In genomic region chr1:161201828-161202712, GRCh38 we compare ENCODE assay signal across 8 cellular contexts.
DNase-seq lines count a peak whose midpoint lies in the region; ATAC-seq lines count a peak whose summit lies in the region.

Gene NDUFS2 (plus strand): TSS chr1:161202367. CDS start chr1:161202386, 19 bp downstream.

- no peaks in the 10 kb centered on the region for H3K9me3 Mint-ChIP-seq in central memory CD8-positive, alpha-beta T cell

- H3K36me3 Mint-ChIP-seq in central memory CD8-positive, alpha-beta T cell (ENCODE audit: insufficient read depth): peaks cover 23% of the 10 kb centered on the region

- peak; percentile 97 for ATAC-seq in GM19035 (IDR thresholded peaks at IDR 0.05; ENCODE audit: unreplicated experiment)
- peak; percentile 98 for ATAC-seq in HG03354 (IDR thresholded peaks at IDR 0.05; ENCODE audit: poor library complexity, severe bottlenecking, unreplicated experiment)
- ATAC-seq in central memory CD8-positive, alpha-beta T cell (replicated peaks; ENCODE audit: extremely low read depth, poor library complexity, severe bottlenecking): peak; percentile 100

- H3K4me1 Mint-ChIP-seq in central memory CD8-positive, alpha-beta T cell: peaks cover 62% of the 10 kb centered on the region

- H3K27me3 Mint-ChIP-seq in central memory CD8-positive, alpha-beta T cell: no peaks in the 10 kb centered on the region

- H3K4me3 Mint-ChIP-seq in central memory CD8-positive, alpha-beta T cell: peak within 1 kb of the TSS; percentile 91

- H3K27ac Mint-ChIP-seq in central memory CD8-positive, alpha-beta T cell (ENCODE audit: low read depth): peak within 1 kb of the TSS; percentile 96

- peak; percentile 96 to 97 for DNase-seq in AML-193 (lab: John Stamatoyannopoulos, UW)
- DNase-seq in NCI-H446 (lab: John Stamatoyannopoulos, UW): peak; percentile 97 to 99
- DNase-seq in activated CD4-positive, CD25-positive, alpha-beta regulatory T cell treated with anti-CD3 and anti-CD28 coated beads, Interleukin-2, amount 50 U/mL, for 16 hours (ENCODE audit: low read depth, low spot score): peak; percentile 94
- DNase-seq in central memory CD8-positive, alpha-beta T cell (ENCODE audit: low spot score in 2 of 2): peak; percentile 81 to 91
- DNase-seq in iris pigment epithelial cell (ENCODE audit: low read depth): peak; percentile 99
- DNase-seq in stimulated activated CD4-positive, alpha-beta T cell treated with anti-CD3 and anti-CD28 coated beads, Interleukin-12 subunit alpha, Interleukin-12 subunit beta, amount 100 ng/mL, for 24 hours (ENCODE audit: low read depth in 2 of 2): peak; percentile 92 to 93

Comparison
In these comparisons a context has a peak if more than half of its experiments do, and no peak if none do; other contexts are left out.
1. Peak in every context shown above with its lines: DNase-seq and ATAC-seq.